In the genomic region with DNA sequence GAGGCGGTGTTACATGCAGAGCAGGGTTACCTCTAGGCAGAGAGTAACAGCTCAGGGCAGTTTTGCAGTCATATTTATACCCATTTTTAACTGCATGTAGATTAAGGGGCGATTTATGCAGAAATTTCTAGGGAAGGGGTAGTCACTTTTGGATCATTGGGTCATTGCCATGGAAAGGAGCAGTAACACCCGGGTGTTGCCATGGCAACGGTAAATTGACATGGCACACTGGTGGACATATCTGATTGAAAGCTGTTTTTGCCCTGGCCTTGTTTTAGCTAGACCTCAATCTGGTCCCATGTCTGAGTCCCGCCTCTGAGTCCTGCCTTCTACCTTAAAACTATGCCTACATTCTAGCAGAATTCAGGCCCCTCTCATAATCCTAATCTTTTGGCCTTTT, we compare ENCODE assay signal across 2 cellular contexts.
TF ChIP-seq lines count a peak whose summit lies in the region.

No MANE protein-coding gene starts in this region.

TF ChIP-seq in SK-N-SH, 30 proteins besides CTCF, POLR2A, EP300 and RAD21 (continued from another document):
- TF ChIP-seq TAF1 (IDR thresholded peaks at IDR 0.05; ENCODE audit: borderline replicate concordance, low read depth, low read length) = no peak
- no peak for TF ChIP-seq SMC3 (IDR thresholded peaks at IDR 0.05; ENCODE audit: low read depth, low read length)
- TF ChIP-seq, protein P1, sequence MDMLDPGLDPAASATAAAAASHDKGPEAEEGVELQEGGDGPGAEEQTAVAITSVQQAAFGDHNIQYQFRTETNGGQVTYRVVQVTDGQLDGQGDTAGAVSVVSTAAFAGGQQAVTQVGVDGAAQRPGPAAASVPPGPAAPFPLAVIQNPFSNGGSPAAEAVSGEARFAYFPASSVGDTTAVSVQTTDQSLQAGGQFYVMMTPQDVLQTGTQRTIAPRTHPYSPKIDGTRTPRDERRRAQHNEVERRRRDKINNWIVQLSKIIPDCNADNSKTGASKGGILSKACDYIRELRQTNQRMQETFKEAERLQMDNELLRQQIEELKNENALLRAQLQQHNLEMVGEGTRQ (IDR thresholded peaks at IDR 0.05; ENCODE audit: borderline replicate concordance, low read depth, low read length) = no peak
- no peak for TF ChIP-seq REST (IDR thresholded peaks at IDR 0.05; ENCODE audit: low read depth, low read length)
- TF ChIP-seq POLR2AphosphoS5 (IDR thresholded peaks at IDR 0.05; ENCODE audit: low read depth, low read length) = no peak

TF ChIP-seq in HCT116, 20 proteins besides CTCF, POLR2A, EP300 and RAD21 (continued from another document):
- TF ChIP-seq ZBTB33 (IDR thresholded peaks at IDR 0.05; ENCODE audit: extremely low read depth, insufficient replicate concordance, low read length) (no peak), EZH2phosphoT487 (IDR thresholded peaks at IDR 0.05; ENCODE audit: borderline replicate concordance) (no peak), SIN3A (IDR thresholded peaks at IDR 0.05; ENCODE audit: low read depth) (no peak), CEBPB (IDR thresholded peaks at IDR 0.05; ENCODE audit: low read depth) (no peak), CBX3 (IDR thresholded peaks at IDR 0.05; ENCODE audit: low read depth) (no peak), JUND (IDR thresholded peaks at IDR 0.05) (no peak), REST (IDR thresholded peaks at IDR 0.05; ENCODE audit: low read depth) (no peak), SRF (IDR thresholded peaks at IDR 0.05; ENCODE audit: low read depth) (no peak), ELF1 (IDR thresholded peaks at IDR 0.05; ENCODE audit: borderline replicate concordance, low read depth) (no peak), ZNF274 (IDR thresholded peaks at IDR 0.05; ENCODE audit: low read depth, low read length) (no peak)
- TF ChIP-seq, protein P2, sequence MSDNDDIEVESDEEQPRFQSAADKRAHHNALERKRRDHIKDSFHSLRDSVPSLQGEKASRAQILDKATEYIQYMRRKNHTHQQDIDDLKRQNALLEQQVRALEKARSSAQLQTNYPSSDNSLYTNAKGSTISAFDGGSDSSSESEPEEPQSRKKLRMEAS (IDR thresholded peaks at IDR 0.05) = no peak
- TF ChIP-seq, protein P3, sequence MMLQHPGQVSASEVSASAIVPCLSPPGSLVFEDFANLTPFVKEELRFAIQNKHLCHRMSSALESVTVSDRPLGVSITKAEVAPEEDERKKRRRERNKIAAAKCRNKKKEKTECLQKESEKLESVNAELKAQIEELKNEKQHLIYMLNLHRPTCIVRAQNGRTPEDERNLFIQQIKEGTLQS (IDR thresholded peaks at IDR 0.05) = no peak
